In the genomic region with DNA sequence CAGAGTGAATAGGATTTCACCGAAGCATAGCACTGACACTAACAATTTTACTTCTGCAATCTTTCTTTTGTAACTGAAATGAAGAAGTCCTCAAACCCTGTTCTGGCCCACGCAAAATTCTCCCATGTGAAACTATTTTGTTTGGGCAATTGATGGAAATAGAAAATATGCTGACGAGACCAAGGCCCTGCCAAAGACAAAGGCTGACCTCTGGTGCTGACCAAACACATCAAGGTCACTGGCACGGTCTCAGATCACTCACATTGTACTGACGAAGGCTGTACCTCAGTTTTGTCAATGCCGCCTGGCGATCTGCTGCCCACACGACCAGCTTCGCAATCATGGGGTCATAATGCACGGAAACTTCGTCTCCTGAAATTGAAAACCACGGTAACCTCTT, we compare ENCODE assay signal across 13 cellular contexts.
"Had no signal": no experiment of that assay in that cellular context is flagged by ENCODE, and none has a peak within 500 bp of the region (broad histone marks: within the 10 kb centered on the region; RNA-seq: fewer than 3 reads in every experiment).

No MANE protein-coding gene starts in this region.

- FAIRE-seq: small intestine had no signal

- H3K9me3 Mint-ChIP-seq: activated naive CD4-positive, alpha-beta T cell treated with anti-CD3 and anti-CD28 coated beads, Interleukin-2, amount 50 U/mL, for 72 hours; neural crest cell had no signal

- H3K4me1 Mint-ChIP-seq: neural crest cell had no signal

- H3K27ac ChIP-seq: foreskin keratinocyte, ovary, thyroid gland, vagina had no signal

- ATAC-seq: activated CD4-positive, CD25-positive, alpha-beta regulatory T cell treated with anti-CD3 and anti-CD28 coated beads, Interleukin-2, amount 50 U/mL, for 24 hours; activated naive CD4-positive, alpha-beta T cell treated with anti-CD3 and anti-CD28 coated beads, Interleukin-2, amount 50 U/mL, for 72 hours; foreskin keratinocyte had no signal

- DNase-seq: activated effector memory CD4-positive, alpha-beta T cell treated with anti-CD3 and anti-CD28 coated beads, Interleukin-2, amount 50 U/mL, for 16 hours; activated T-cell treated with anti-CD3 and anti-CD28 coated beads, Interleukin-2, amount 50 U/mL, for 1 hour; amygdala; foreskin keratinocyte; head of caudate nucleus; small intestine; T-helper 2 cell; thyroid gland had no signal

- H3K4me3 ChIP-seq: ovary, thyroid gland, vagina had no signal

- H3K9me3 ChIP-seq: ovary, thyroid gland, vagina had no signal

- H3K4me1 ChIP-seq: foreskin keratinocyte, thyroid gland, vagina had no signal

- H3K27me3 ChIP-seq: foreskin keratinocyte, ovary, thyroid gland, vagina had no signal

- H3K36me3 ChIP-seq: ovary had no signal

- H3K27ac Mint-ChIP-seq: activated naive CD4-positive, alpha-beta T cell treated with anti-CD3 and anti-CD28 coated beads, Interleukin-2, amount 50 U/mL, for 72 hours had no signal

- H3K4me3 Mint-ChIP-seq: neural crest cell had no signal
